ENCODE assay signal across 8 cellular contexts in the genomic region with DNA sequence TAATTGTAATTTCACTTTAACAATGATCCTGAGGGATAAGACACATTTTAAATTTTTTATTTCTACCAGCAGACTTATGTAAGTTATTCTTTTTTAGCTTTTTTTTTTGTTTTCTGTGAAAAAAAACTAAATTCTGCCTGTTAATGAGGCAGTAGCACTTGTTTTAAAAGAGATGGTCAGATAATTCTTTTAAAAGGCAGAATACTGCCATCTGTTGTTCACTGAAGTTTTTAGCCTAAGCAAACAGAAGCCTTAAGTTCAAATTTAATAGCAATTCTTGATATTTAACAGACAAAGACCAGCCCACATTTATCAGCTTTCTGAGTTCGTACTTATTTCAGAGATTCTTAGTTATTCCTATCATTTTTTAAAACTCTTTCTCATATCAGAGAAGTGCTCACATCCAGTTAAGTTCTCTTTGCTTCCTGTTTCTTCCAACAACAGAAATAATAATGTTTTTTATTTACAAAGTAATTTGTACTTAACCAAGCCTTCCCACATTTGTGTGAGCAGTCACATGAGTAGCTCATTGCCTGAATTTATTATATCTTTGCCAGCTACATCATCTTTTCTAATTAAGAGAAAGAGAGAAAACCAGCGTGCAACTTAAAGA.
A peak's percentile ranks its signal among the peaks of the same experiment; 100 is the strongest.
DNase-seq lines count a peak whose midpoint lies in the region; ATAC-seq and TF ChIP-seq lines count a peak whose summit lies in the region.

No MANE protein-coding gene starts in this region.

- no peaks in the 10 kb centered on the region for H3K4me1 Mint-ChIP-seq in T-helper 2 cell treated with Interferon-gamma antibody and Interleukin-4, amounts not matched to agents 5 μg/mL and 100 μg/mL, for 36 hours (ENCODE audit: low read depth)
- H3K4me1 Mint-ChIP-seq in activated T-cell treated with anti-CD3 and anti-CD28 coated beads, Interleukin-2, amount 50 U/mL, for 24 hours (ENCODE audit: low read depth): no peaks in the 10 kb centered on the region

- no peaks in the 10 kb centered on the region for H3K27me3 Mint-ChIP-seq in T-helper 2 cell treated with Interferon-gamma antibody and Interleukin-4, amounts not matched to agents 5 μg/mL and 100 μg/mL, for 36 hours (ENCODE audit: low read depth)
- H3K27me3 Mint-ChIP-seq in activated T-cell treated with anti-CD3 and anti-CD28 coated beads, Interleukin-2, amount 50 U/mL, for 24 hours: no peaks in the 10 kb centered on the region

- DNase-seq in DMS114 treated with DMSO at 0.1 percent for 48 hours (lab: John Stamatoyannopoulos, UW; ENCODE audit: unreplicated experiment): peak; percentile 25
- peak; percentile 43 for DNase-seq in NCI-H1105 (lab: John Stamatoyannopoulos, UW)
- no peak for DNase-seq in brain microvascular endothelial cell
- DNase-seq in left lobe of liver (ENCODE audit: low spot score): no peak
- DNase-seq in T-helper 2 cell treated with Interferon-gamma antibody and Interleukin-4, amounts not matched to agents 5 μg/mL and 100 μg/mL, for 36 hours (ENCODE audit: low spot score): no peak
- DNase-seq in activated T-cell treated with anti-CD3 and anti-CD28 coated beads, Interleukin-2, amount 50 U/mL, for 24 hours: no peak

- H3K36me3 Mint-ChIP-seq in T-helper 2 cell treated with Interferon-gamma antibody and Interleukin-4, amounts not matched to agents 5 μg/mL and 100 μg/mL, for 36 hours (ENCODE audit: low read depth): no peaks in the 10 kb centered on the region
- no peaks in the 10 kb centered on the region for H3K36me3 Mint-ChIP-seq in activated T-cell treated with anti-CD3 and anti-CD28 coated beads, Interleukin-2, amount 50 U/mL, for 24 hours (ENCODE audit: low read depth)

- H3K36me3 ChIP-seq in brain microvascular endothelial cell (replicated peaks): no peaks in the 10 kb centered on the region

- no peak overlapping the region for H3K4me3 Mint-ChIP-seq in T-helper 2 cell treated with Interferon-gamma antibody and Interleukin-4, amounts not matched to agents 5 μg/mL and 100 μg/mL, for 36 hours
- H3K4me3 Mint-ChIP-seq in activated T-cell treated with anti-CD3 and anti-CD28 coated beads, Interleukin-2, amount 50 U/mL, for 24 hours: no peak overlapping the region

- H3K4me3 ChIP-seq in brain microvascular endothelial cell (ENCODE audit: low read depth, low read length): no peak overlapping the region

- peak; percentile 26 for TF ChIP-seq CTCF in brain microvascular endothelial cell (IDR thresholded peaks at IDR 0.05; ENCODE audit: low read depth, low read length, missing control alignments)

- in situ Hi-C loops in brain microvascular endothelial cell (cut with HindIII; ENCODE audit: low pct_ligation_motif_present, low sequenced_read_pairs): no loop called here

- ATAC-seq in left lobe of liver (peak; percentile 63), GM21381 (IDR thresholded peaks at IDR 0.05; ENCODE audit: unreplicated experiment) (no peak), HG03442 (IDR thresholded peaks at IDR 0.05; ENCODE audit: unreplicated experiment) (no peak)

- H3K27ac Mint-ChIP-seq in T-helper 2 cell treated with Interferon-gamma antibody and Interleukin-4, amounts not matched to agents 5 μg/mL and 100 μg/mL, for 36 hours: no peak overlapping the region
- H3K27ac Mint-ChIP-seq in activated T-cell treated with anti-CD3 and anti-CD28 coated beads, Interleukin-2, amount 50 U/mL, for 24 hours: no peak overlapping the region

- H3K27ac ChIP-seq in brain microvascular endothelial cell: peak overlapping the region; percentile 79

- no peaks in the 10 kb centered on the region for H3K9me3 Mint-ChIP-seq in T-helper 2 cell treated with Interferon-gamma antibody and Interleukin-4, amounts not matched to agents 5 μg/mL and 100 μg/mL, for 36 hours
- H3K9me3 Mint-ChIP-seq in activated T-cell treated with anti-CD3 and anti-CD28 coated beads, Interleukin-2, amount 50 U/mL, for 24 hours: no peaks in the 10 kb centered on the region

- H3K27me3 ChIP-seq in brain microvascular endothelial cell (replicated peaks): no peaks in the 10 kb centered on the region

Comparison
In these comparisons a context has a peak if more than half of its experiments do, and no peak if none do; other contexts are left out.
1. DNase-seq: peak in DMS114 treated with DMSO at 0.1 percent for 48 hours (single experiment) and NCI-H1105 (single experiment); none in brain microvascular endothelial cell (single experiment), left lobe of liver (single experiment), T-helper 2 cell treated with Interferon-gamma antibody and Interleukin-4, amounts not matched to agents 5 μg/mL and 100 μg/mL, for 36 hours (single experiment) and activated T-cell treated with anti-CD3 and anti-CD28 coated beads, Interleukin-2, amount 50 U/mL, for 24 hours (single experiment).